ENCODE assay signal across 15 cellular contexts in genomic region chr6:139378226-139378625, GRCh38. TPM values are rescaled to one million over a fixed set of nuclear protein-coding genes. Genes with fewer than 3 reads are reported as not detected.
DNase-seq lines count a peak whose midpoint lies in the region; ATAC-seq, FAIRE-seq and TF ChIP-seq lines count a peak whose summit lies in the region.
"Had no signal": no experiment of that assay in that cellular context is flagged by ENCODE, and none has a peak within 500 bp of the region (broad histone marks: within the 10 kb centered on the region; RNA-seq: fewer than 3 reads in every experiment).

No MANE protein-coding gene starts in this region.

- intact Hi-C loops in CD4-positive, alpha-beta T cell (cut with DNase I, micrococcal nuclease): loop anchor here (5.0 to 10.0 kb wide), 3 partner anchors 149 to 1067 kb away; partner anchors contain the start of gene HEBP2 (in 1 of the 2)
- intact Hi-C loops in K562 (cut with micrococcal nuclease): loop anchor here (10.0 kb wide), 1 partner anchor 237 kb away; no protein-coding TSS in a partner anchor
- intact Hi-C loops in sigmoid colon (cut with DNase I): loop anchor here (5.0 to 10.0 kb wide), 8 partner anchors 154 to 827 kb away; no protein-coding TSS in a partner anchor

- H3K4me2 ChIP-seq in Karpas-422 (ENCODE audit: low read depth, low read length, poor library complexity, severe bottlenecking): no peak overlapping the region
- no peak overlapping the region for H3K4me2 ChIP-seq in K562 (ENCODE audit: insufficient read depth, low read length)

- peak overlapping the region; percentile 69 for H3K4me3 Mint-ChIP-seq in CD4-positive, alpha-beta T cell
- peak overlapping the region in 2 of 3 experiments; percentile 33 to 49 for H3K4me3 Mint-ChIP-seq in nephron

- no peaks in the 10 kb centered on the region for H3K9me3 Mint-ChIP-seq in CD4-positive, alpha-beta T cell
- peaks cover 5% of the 10 kb centered on the region for H3K9me3 Mint-ChIP-seq in nephron

- peak overlapping the region; percentile 0 for H3K27ac Mint-ChIP-seq in CD4-positive, alpha-beta T cell
- H3K27ac Mint-ChIP-seq in nephron: peak overlapping the region; percentile 0 to 64 (median 6)

- H3K36me3 Mint-ChIP-seq in CD4-positive, alpha-beta T cell (ENCODE audit: low read depth): peaks cover 22% of the 10 kb centered on the region
- H3K36me3 Mint-ChIP-seq in nephron (ENCODE audit: low read depth): peaks cover 20% of the 10 kb centered on the region

- no TSS peak for BruUV-seq in K562 (replicated peaks; lab: Mats Ljungman, UMichigan)

- H3K4me1 ChIP-seq in Karpas-422 (ENCODE audit: low read length) (peaks cover 45% of the 10 kb centered on the region), K562 (replicated peaks in 1 of 2; ENCODE audit: control insufficient read depth in 2 of 2, insufficient read depth in 2 of 2, low read length in 2 of 2) (peaks cover 44 to 52% of the 10 kb centered on the region in 2 experiments), sigmoid colon (peaks cover 4 to 12% (median 10%) of the 10 kb centered on the region in 4 donors)
- H3K4me1 ChIP-seq: BE2C had no signal

- no peak for TF ChIP-seq POLR2A in K562 (conservative IDR thresholded peaks at IDR 0.05)
- no peak for TF ChIP-seq POLR2A in sigmoid colon (IDR thresholded peaks at IDR 0.05)

- TF ChIP-seq CTCF in CD4-positive, alpha-beta T cell (IDR thresholded peaks at IDR 0.05): no peak
- no peak for TF ChIP-seq CTCF in K562 (IDR thresholded peaks at IDR 0.05 in 2 of 3, conservative IDR thresholded peaks at IDR 0.05 in 1 of 3; ENCODE audit: insufficient read depth in 2 of 3, low read depth in 1 of 3, low read length in 3 of 3)
- no peak for TF ChIP-seq CTCF in nephron (IDR thresholded peaks at IDR 0.05; ENCODE audit: unreplicated experiment in 3 of 3)
- TF ChIP-seq CTCF in sigmoid colon (IDR thresholded peaks at IDR 0.05): no peak

- FAIRE-seq in K562 (lab: Jason Lieb, UNC): no peak
- FAIRE-seq: H54 had no signal

- H3K27me3 ChIP-seq in CD4-positive, alpha-beta T cell (ENCODE audit: control insufficient read depth, insufficient read depth, low read length): no peaks in the 10 kb centered on the region
- H3K27me3 ChIP-seq in Karpas-422 (ENCODE audit: low read length): no peaks in the 10 kb centered on the region
- H3K27me3 ChIP-seq in K562 (ENCODE audit: control insufficient read depth in 2 of 2, insufficient read depth in 2 of 2, low read length in 2 of 2): no peaks in the 10 kb centered on the region
- H3K27me3 ChIP-seq in sigmoid colon: no peaks in the 10 kb centered on the region
- H3K27me3 ChIP-seq: BE2C had no signal

- POLR2A ChIA-PET in CD4-positive, alpha-beta T cell (lab: Charles Lee): interaction anchor here (0.7 kb wide), 1 partner anchor 457 kb away, joined by 4 read pairs; no protein-coding TSS in a partner anchor
- POLR2A ChIA-PET in K562 (lab: Yijun Ruan, JAX): interaction anchor here (0.6 to 1.4 kb wide), 4 partner anchors 8 to 701 kb away, joined by 3 to 5 read pairs (median 4); no protein-coding TSS in a partner anchor

- H3K9me3 ChIP-seq in CD4-positive, alpha-beta T cell (ENCODE audit: control insufficient read depth, low read length): no peaks in the 10 kb centered on the region
- H3K9me3 ChIP-seq in Karpas-422 (ENCODE audit: low read length): no peaks in the 10 kb centered on the region
- H3K9me3 ChIP-seq in K562 (replicated peaks; ENCODE audit: control insufficient read depth, insufficient read depth, low read depth, low read length): no peaks in the 10 kb centered on the region
- no peaks in the 10 kb centered on the region for H3K9me3 ChIP-seq in sigmoid colon
- H3K9me3 ChIP-seq: BE2C had no signal

- peaks cover 10% of the 10 kb centered on the region; the same call in 1 of the 2 replicates for H4K20me1 ChIP-seq in Karpas-422 (ENCODE audit: insufficient read depth, low read depth, low read length)
- H4K20me1 ChIP-seq in K562 (replicated peaks; ENCODE audit: control insufficient read depth, insufficient read depth, low read length): peaks cover 8% of the 10 kb centered on the region

- H3K36me3 ChIP-seq in Karpas-422 (ENCODE audit: insufficient read depth, low read length) (peaks cover 5% of the 10 kb centered on the region; the same call in 1 of the 2 replicates), K562 (ENCODE audit: control insufficient read depth, insufficient read depth, low read length) (peaks cover 5% of the 10 kb centered on the region; the same call in 1 of the 3 replicates), sigmoid colon (peaks cover 4 to 6% (median 5%) of the 10 kb centered on the region in 4 donors)
- H3K36me3 ChIP-seq: BE2C had no signal

- no peaks in the 10 kb centered on the region for H3K9me2 ChIP-seq in Karpas-422 (replicated peaks; ENCODE audit: insufficient read depth, low read length)

- H2AFZ ChIP-seq in Karpas-422 (ENCODE audit: low read length) (no peak overlapping the region), K562 (ENCODE audit: low read depth, low read length) (peak overlapping the region; percentile 96)

- CTCF ChIA-PET in CD4-positive, alpha-beta T cell (lab: Charles Lee): interaction anchor here (1.3 kb wide), 1 partner anchor 9 kb away, joined by 6 read pairs; no protein-coding TSS in a partner anchor
- CTCF ChIA-PET in K562 (lab: Yijun Ruan, JAX; ENCODE audit: low intra/inter-chr PET ratio): no interaction called here

- H3K27ac ChIP-seq in CD4-positive, alpha-beta T cell (ENCODE audit: low read depth, low read length): no peak overlapping the region
- H3K27ac ChIP-seq in Karpas-422 (ENCODE audit: low read length) (peak overlapping the region; percentile 34; the same call in 1 of the 2 replicates), K562 (ENCODE audit: extremely low read depth, low read depth, low read length) (peak overlapping the region; percentile 19; the same call in 1 of the 3 replicates), sigmoid colon (no peak overlapping the region)

- no peaks in the 10 kb centered on the region for H3K9me1 ChIP-seq in K562 (ENCODE audit: control insufficient read depth, insufficient read depth, low read length)

- DNase-seq in CD4-positive, alpha-beta T cell: no peak
- DNase-seq in Karpas-422 (no peak), K562 (ENCODE audit: extremely low read depth in 1 of 4, low spot score in 3 of 4) (no peak), sigmoid colon (no peak), DMS153 (lab: John Stamatoyannopoulos, UW) (no peak)
- DNase-seq: BE2C, KBM-7, NCI-H1105 treated with DMSO at 0.1 percent for 48 hours, NCI-H187, NCI-H446, SHP77 had no signal

- no peak for ATAC-seq in CD4-positive, alpha-beta T cell (ENCODE audit: poor library complexity)
- ATAC-seq in K562: no peak
- ATAC-seq in HG03439 (IDR thresholded peaks at IDR 0.05; ENCODE audit: unreplicated experiment): no peak
- ATAC-seq in HG03196 (IDR thresholded peaks at IDR 0.05; ENCODE audit: unreplicated experiment): no peak

- peaks cover 12% of the 10 kb centered on the region for H3K4me1 Mint-ChIP-seq in CD4-positive, alpha-beta T cell (ENCODE audit: low read depth)
- H3K4me1 Mint-ChIP-seq in nephron: peaks cover 27% of the 10 kb centered on the region

- TF ChIP-seq EP300 in K562 (IDR thresholded peaks at IDR 0.05; ENCODE audit: low read length) (no peak), sigmoid colon (IDR thresholded peaks at IDR 0.05) (no peak)

- no peak overlapping the region for H3K9ac ChIP-seq in Karpas-422 (ENCODE audit: low read length)
- H3K9ac ChIP-seq in K562 (ENCODE audit: insufficient read depth in 1 of 2, low read depth in 2 of 2, low read length in 2 of 2): peak overlapping the region in 1 of 2 experiments; percentile 15; a peak in 1 of 4 replicates

- H3K79me2 ChIP-seq in Karpas-422 (ENCODE audit: low read length) (peaks cover 12% of the 10 kb centered on the region), K562 (ENCODE audit: control insufficient read depth, insufficient read depth, low read length) (peaks cover 16% of the 10 kb centered on the region)

- no peaks in the 10 kb centered on the region for H3K27me3 Mint-ChIP-seq in CD4-positive, alpha-beta T cell
- no peaks in the 10 kb centered on the region for H3K27me3 Mint-ChIP-seq in nephron (ENCODE audit: low read depth)

- in situ Hi-C loops in K562 (cut with MboI): loop anchor here (10.0 kb wide), 1 partner anchor 137 kb away; no protein-coding TSS in a partner anchor

- H3K4me3 ChIP-seq in Karpas-422 (ENCODE audit: low read length) (no peak overlapping the region), K562 (no peak overlapping the region), sigmoid colon (no peak overlapping the region)

- no peak for TF ChIP-seq RAD21 in K562 (CRISPR knock-in tag; conservative IDR thresholded peaks at IDR 0.05 in 1 of 2, IDR thresholded peaks at IDR 0.05 in 1 of 2)

TF ChIP-seq in K562, 482 proteins besides CTCF, POLR2A, EP300 and RAD21 (continues in another document):
- TF ChIP-seq KDM1A (IDR thresholded peaks at IDR 0.05) (no peak), CBX1 (IDR thresholded peaks at IDR 0.05; ENCODE audit: low read depth) (no peak)

RNA-seq across cellular contexts. Expression of gene CITED2, which starts 3.8 kb away (rescaled TPM):
- 100 to 1,000 TPM; 181 to 185 TPM for total RNA-seq in CD4-positive, alpha-beta T cell
- 67.7 and 77.2 TPM in 2 replicates for total RNA-seq in Karpas-422 (2014; rRNA removed; shearing (Covaris generic); ENCODE audit: low replicate concordance)
- 15.3 and 17.8 TPM in 2 replicates for total RNA-seq in K562 (2011; cell fraction: chromatin; rRNA removed; ENCODE audit: low replicate concordance)
- 22.8 and 25.8 TPM in 2 replicates for total RNA-seq in K562 (2011; cell fraction: nucleolus; rRNA removed)
- 18.8 and 19.2 TPM in 2 replicates for total RNA-seq in K562 (2011; cell fraction: nucleoplasm; rRNA removed)
- total RNA-seq in K562 (2014; rRNA removed) (56.6 and 80.0 TPM in 2 replicates), K562 (2014; rRNA removed; fragmentation: Illumina TruSeq; extraction: Trizol) (15.3 and 18.2 TPM in 2 replicates), K562 (2015; rRNA removed; fragmentation: Illumina TruSeq; extraction: Trizol) (12.0 and 13.5 TPM in 2 replicates), K562 (2021) (80.9 and 86.1 TPM in 2 replicates), sigmoid colon (100 to 1,000 TPM in 3 of 4 donors, 10 to 100 TPM in 1; 71.7 to 182 (median 132) TPM)
- polyA plus RNA-seq in K562 (2011; rRNA removed) (17.5 and 44.7 TPM in 2 replicates), K562 (2014; fragmentation: Illumina TruSeq; extraction: Trizol) (43.4 and 44.8 TPM in 2 replicates), K562 (2014; fragmentation: Nextera tagmentation; extraction: Ambion mirVana) (under 1 TPM; 0.21 to 0.43 TPM), K562 (2014; rRNA removed) (34.2 and 34.8 TPM in 2 replicates), sigmoid colon (10 to 100 TPM; 26.4 to 57.7 (median 35.5) TPM)
- 24.9 and 64.7 TPM in 2 replicates for polyA plus RNA-seq in K562 (2011; cell fraction: cytosol; rRNA removed)
- polyA plus RNA-seq in K562 (2011; cell fraction: nucleus; rRNA removed): 35.6 and 45.1 TPM in 2 replicates
- 30.8 and 32.8 TPM in 2 replicates for polyA plus RNA-seq in K562 (2012)
- polyA minus RNA-seq in K562 (2011; rRNA and poly(A)+ RNA removed): 8.4 and 17.5 TPM in 2 replicates
- 22.9 and 45.5 TPM in 2 replicates for polyA minus RNA-seq in K562 (2011; cell fraction: cytosol; rRNA and poly(A)+ RNA removed)
- 19.1 and 55.8 TPM in 2 replicates for polyA minus RNA-seq in K562 (2011; cell fraction: nucleus; rRNA and poly(A)+ RNA removed)

Comparison
In these comparisons a context has a peak if more than half of its experiments do, and no peak if none do; other contexts are left out.
1. H3K27ac ChIP-seq: peak in Karpas-422 (single experiment) and K562 (single experiment); none in CD4-positive, alpha-beta T cell (single experiment) and sigmoid colon (0 of 4).